23 cellular contexts compared by ENCODE assay signal in the genomic region with DNA sequence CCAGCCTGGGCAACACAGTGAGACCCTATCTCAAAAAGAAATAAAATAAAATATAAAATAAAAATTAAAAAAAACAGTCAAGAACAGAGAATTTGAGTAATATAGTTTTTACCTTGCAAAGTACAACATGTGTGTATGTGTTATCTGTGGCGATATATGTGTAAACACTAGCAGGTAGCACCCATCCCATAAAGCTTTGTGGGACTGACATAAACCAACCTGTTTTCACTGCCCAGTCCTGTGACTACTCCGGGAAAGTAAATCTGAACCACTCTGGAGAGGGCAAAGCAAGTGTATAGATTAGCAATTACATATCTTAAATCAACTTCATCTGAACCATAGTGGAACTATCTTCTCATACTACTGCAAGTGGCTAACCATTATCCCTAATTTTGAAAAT.
"Had no signal": no experiment of that assay in that cellular context is flagged by ENCODE, and none has a peak within 500 bp of the region (broad histone marks: within the 10 kb centered on the region; RNA-seq: fewer than 3 reads in every experiment).

No MANE protein-coding gene starts in this region.

- H3K36me3 ChIP-seq: left lung, ovary, prostate gland, right atrium auricular region had no signal

- H3K27ac ChIP-seq: left lung, prostate gland, right atrium auricular region, SJSA1, testis had no signal

- H3K27me3 ChIP-seq: left lung, ovary, right atrium auricular region, SJSA1, testis had no signal

- H3K4me3 Mint-ChIP-seq: activated B cell treated with CpG ODN at 0.5 μM for 24 hours; activated CD4-positive, alpha-beta memory T cell treated with anti-CD3 and anti-CD28 coated beads, Interleukin-2, amount 10 ng/mL, durations not matched to agents 7 days and 5 days; brain; natural killer cell; T-helper 17 cell had no signal

- H3K9me3 Mint-ChIP-seq: activated B cell treated with CpG ODN at 0.5 μM for 24 hours; activated CD4-positive, alpha-beta memory T cell treated with anti-CD3 and anti-CD28 coated beads, Interleukin-2, amount 10 ng/mL, durations not matched to agents 7 days and 5 days; natural killer cell had no signal

- H3K4me3 ChIP-seq: left lung, lung, ovary, prostate gland, right atrium auricular region, SJSA1, testis had no signal

- H3K9me3 ChIP-seq: left lung, ovary, prostate gland, right atrium auricular region, SJSA1, testis had no signal

- ATAC-seq: left lung, natural killer cell, T-helper 17 cell had no signal

- H3K4me1 ChIP-seq: prostate gland had no signal

- H3K27me3 Mint-ChIP-seq: activated B cell treated with CpG ODN at 0.5 μM for 24 hours; activated CD4-positive, alpha-beta memory T cell treated with anti-CD3 and anti-CD28 coated beads, Interleukin-2, amount 10 ng/mL, durations not matched to agents 7 days and 5 days; brain; T-helper 17 cell had no signal

- DNase-seq: activated B cell treated with CpG ODN at 0.5 μM for 24 hours; activated CD4-positive, alpha-beta memory T cell treated with anti-CD3 and anti-CD28 coated beads, Interleukin-2, amount 10 ng/mL, durations not matched to agents 7 days and 5 days; activated CD4-positive, alpha-beta T cell treated with anti-CD3 and anti-CD28 coated beads for 48 hours; activated naive CD4-positive, alpha-beta T cell; anterior cingulate cortex; dermis blood vessel endothelial cell; effector CD8-positive, alpha-beta T cell; erythroblast; foreskin fibroblast; left lung; natural killer cell; ovary; stimulated activated CD4-positive, alpha-beta T cell treated with anti-CD3 and anti-CD28 coated beads, Interleukin-12 subunit alpha, Interleukin-12 subunit beta, amount 100 ng/mL, for 4 hours; stimulated activated CD4-positive, alpha-beta T cell treated with anti-CD3 and anti-CD28 coated beads, Interleukin-4, amount 100 ng/mL, for 4 hours; SW 1271; T-helper 17 cell; testis; trophoblast cell had no signal

- H3K27ac Mint-ChIP-seq: activated B cell treated with CpG ODN at 0.5 μM for 24 hours; activated CD4-positive, alpha-beta memory T cell treated with anti-CD3 and anti-CD28 coated beads, Interleukin-2, amount 10 ng/mL, durations not matched to agents 7 days and 5 days; brain; T-helper 17 cell had no signal
